Comparison of ENCODE assay signal across 8 cellular contexts in genomic region chrX:24466025-24466424, GRCh38. TPM values are rescaled to one million over a fixed set of nuclear protein-coding genes. Genes with fewer than 3 reads are reported as not detected.
DNase-seq lines count a peak whose midpoint lies in the region; ATAC-seq and TF ChIP-seq lines count a peak whose summit lies in the region.

No MANE protein-coding gene starts in this region.

- DNase-seq in AG04449 (ENCODE audit: low read depth, low spot score): no peak
- DNase-seq in mammary epithelial cell: no peak
- DNase-seq in natural killer cell treated with Interleukin-12 subunit alpha and Interleukin-12 subunit beta and Interleukin-15 and Interleukin-18, amount 100 ng/mL, for 72 hours (ENCODE audit: low spot score): no peak
- no peak for DNase-seq in mucosa of gallbladder (ENCODE audit: low spot score)
- no peak for DNase-seq in NCI-H226

- in situ Hi-C loops in mammary epithelial cell (cut with MboI; ENCODE audit: low sequenced_read_pairs in 2 of 2): no loop called here

- CTCF ChIA-PET in AG04449 (lab: Yijun Ruan, JAX): interaction anchor here (1.1 kb wide), 1 partner anchor 95 kb away, joined by 3 read pairs; no protein-coding TSS in a partner anchor
- CTCF ChIA-PET in HEK293 (lab: Yijun Ruan, JAX): interaction anchor here (0.7 to 2.0 kb wide), 3 partner anchors 33 to 173 kb away, joined by 3 to 9 read pairs (median 3); no protein-coding TSS in a partner anchor
- CTCF ChIA-PET in mammary epithelial cell (lab: Charles Lee; ENCODE audit: low non-redundant PET): no interaction called here

- WGBS in mammary epithelial cell (ENCODE audit: low coverage, missing lambda C conversion rate): 50% methylated on average over 11 of the region's 11 CpGs

- no peak for TF ChIP-seq CTCF in AG04449 (IDR thresholded peaks at IDR 0.05; ENCODE audit: insufficient read depth, low read length, missing control alignments)
- no peak for TF ChIP-seq CTCF in HEK293 (tag by site-specific recombination; IDR thresholded peaks at IDR 0.05)
- TF ChIP-seq CTCF in mammary epithelial cell (conservative IDR thresholded peaks at IDR 0.05 in 1 of 2, IDR thresholded peaks at IDR 0.05 in 1 of 2; ENCODE audit: extremely low read depth in 1 of 2, insufficient read depth in 1 of 2, low read depth in 1 of 2, low read length in 2 of 2): no peak

- peaks cover 0 to 2% of the 10 kb centered on the region in 2 donors for H3K27me3 Mint-ChIP-seq in natural killer cell treated with Interleukin-12 subunit alpha and Interleukin-12 subunit beta and Interleukin-15 and Interleukin-18, amount 100 ng/mL, for 72 hours

- H3K79me2 ChIP-seq in mammary epithelial cell (ENCODE audit: insufficient read depth, low read length): no peaks in the 10 kb centered on the region

- H3K4me1 ChIP-seq in HEK293 (ENCODE audit: control insufficient read depth, insufficient read depth, low read length) (peaks cover 11% of the 10 kb centered on the region; the same call in 1 of the 2 replicates), mammary epithelial cell (ENCODE audit: insufficient read depth, low read length) (peaks cover 4% of the 10 kb centered on the region)

- no peaks in the 10 kb centered on the region for H3K9me3 Mint-ChIP-seq in natural killer cell treated with Interleukin-12 subunit alpha and Interleukin-12 subunit beta and Interleukin-15 and Interleukin-18, amount 100 ng/mL, for 72 hours

- no peaks in the 10 kb centered on the region for H3K36me3 Mint-ChIP-seq in natural killer cell treated with Interleukin-12 subunit alpha and Interleukin-12 subunit beta and Interleukin-15 and Interleukin-18, amount 100 ng/mL, for 72 hours

- intact Hi-C loops in mammary epithelial cell (cut with micrococcal nuclease): loop anchor here (5.0 kb wide), 1 partner anchor 39 kb away; no protein-coding TSS in a partner anchor

- no TSS peak for BruUV-seq in mammary epithelial cell (replicated peaks; lab: Mats Ljungman, UMichigan)

- H3K36me3 ChIP-seq in HEK293 (ENCODE audit: control insufficient read depth in 2 of 2, insufficient read depth in 1 of 2, low read length in 2 of 2): no peaks in the 10 kb centered on the region
- H3K36me3 ChIP-seq in mammary epithelial cell (ENCODE audit: insufficient read depth, low read length): no peaks in the 10 kb centered on the region

- peak overlapping the region; percentile 59 to 73 for H3K27ac Mint-ChIP-seq in natural killer cell treated with Interleukin-12 subunit alpha and Interleukin-12 subunit beta and Interleukin-15 and Interleukin-18, amount 100 ng/mL, for 72 hours

- H3K4me3 Mint-ChIP-seq in natural killer cell treated with Interleukin-12 subunit alpha and Interleukin-12 subunit beta and Interleukin-15 and Interleukin-18, amount 100 ng/mL, for 72 hours: peak overlapping the region; percentile 74

- H3K27me3 ChIP-seq in mammary epithelial cell (ENCODE audit: insufficient read depth, low read length): no peaks in the 10 kb centered on the region

- peak overlapping the region; percentile 84 for H3K4me2 ChIP-seq in mammary epithelial cell (ENCODE audit: insufficient read depth, low read depth, low read length)

- ATAC-seq in natural killer cell treated with Interleukin-12 subunit alpha and Interleukin-12 subunit beta and Interleukin-15 and Interleukin-18, amount 100 ng/mL, for 72 hours: no peak
- ATAC-seq in GM21786 (IDR thresholded peaks at IDR 0.05; ENCODE audit: unreplicated experiment) (no peak), GM18870 (IDR thresholded peaks at IDR 0.05; ENCODE audit: unreplicated experiment) (no peak)

- H3K27ac ChIP-seq in HEK293 (ENCODE audit: extremely low read depth, low read depth, low read length): peak overlapping the region; percentile 22; the same call in 1 of the 2 replicates
- no peak overlapping the region for H3K27ac ChIP-seq in mammary epithelial cell (ENCODE audit: insufficient read depth, low read depth, low read length)

- POLR2A ChIA-PET in AG04449 (lab: Yijun Ruan, JAX) (no interaction called here), HEK293 (lab: Yijun Ruan, JAX) (interaction anchor here (0.6 to 1.4 kb wide), 3 partner anchors 13 to 714 kb away, joined by 3 to 4 read pairs (median 3); no protein-coding TSS in a partner anchor)

- H3K9ac ChIP-seq in mammary epithelial cell (ENCODE audit: insufficient read depth, low read length): peak overlapping the region; percentile 48

- H3K9me3 ChIP-seq in HEK293 (ENCODE audit: control insufficient read depth, insufficient read depth, low read depth, low read length) (no peaks in the 10 kb centered on the region), mammary epithelial cell (replicated peaks; ENCODE audit: insufficient read depth, low read length) (no peaks in the 10 kb centered on the region)

- no peaks in the 10 kb centered on the region for H4K20me1 ChIP-seq in mammary epithelial cell (ENCODE audit: insufficient read depth, low read length)

- H2AFZ ChIP-seq in mammary epithelial cell (ENCODE audit: low read depth, low read length): peak overlapping the region; percentile 37

- dilution Hi-C loops in mammary epithelial cell (cut with HindIII; ENCODE audit: low sequenced_read_pairs): no loop called here

- H3K4me3 ChIP-seq in AG04449 (ENCODE audit: low read depth, low read length): peak overlapping the region; percentile 61
- H3K4me3 ChIP-seq in HEK293 (ENCODE audit: low read depth, low read length): peak overlapping the region; percentile 68; the same call in 1 of the 2 replicates
- H3K4me3 ChIP-seq in mammary epithelial cell (replicated peaks in 1 of 3; ENCODE audit: insufficient read depth in 1 of 3, low read depth in 2 of 3, low read length in 3 of 3): peak overlapping the region in 2 of 3 experiments; percentile 62 to 63

- H3K4me1 Mint-ChIP-seq in natural killer cell treated with Interleukin-12 subunit alpha and Interleukin-12 subunit beta and Interleukin-15 and Interleukin-18, amount 100 ng/mL, for 72 hours (ENCODE audit: low read depth in 2 of 2): peaks cover 20 to 21% of the 10 kb centered on the region in 2 donors

TF ChIP-seq in HEK293, 187 proteins besides CTCF, POLR2A, EP300 and RAD21:
- TF ChIP-seq ZNF660 (tag by site-specific recombination; IDR thresholded peaks at IDR 0.05): no peak
- TF ChIP-seq ZNF239 (tag by site-specific recombination; IDR thresholded peaks at IDR 0.05): no peak
- 0 out of 2 replicates have a peak, but pooled peaks have one; percentile 10 for TF ChIP-seq ZNF423 (tag by site-specific recombination; IDR thresholded peaks at IDR 0.05)
- peak; percentile 52 for TF ChIP-seq SP2 (tag by site-specific recombination; IDR thresholded peaks at IDR 0.05)
- TF ChIP-seq EGR2 (tag by site-specific recombination; IDR thresholded peaks at IDR 0.05; ENCODE audit: low read depth): peak; percentile 23; the same call in 1 of the 2 replicates
- TF ChIP-seq MYNN (tag by site-specific recombination; IDR thresholded peaks at IDR 0.05; ENCODE audit: borderline replicate concordance): no peak
- no peak for TF ChIP-seq ZNF23 (tag by site-specific recombination; IDR thresholded peaks at IDR 0.05; ENCODE audit: borderline replicate concordance)
- TF ChIP-seq ZFHX2 (tag by site-specific recombination; conservative IDR thresholded peaks at IDR 0.05): peak; percentile 54
- TF ChIP-seq ZNF280D (tag by site-specific recombination; IDR thresholded peaks at IDR 0.05): no peak
- no peak for TF ChIP-seq PRDM6 (tag by site-specific recombination; IDR thresholded peaks at IDR 0.05)
- TF ChIP-seq ZNF169 (tag by site-specific recombination; IDR thresholded peaks at IDR 0.05): no peak
- no peak for TF ChIP-seq ZNF394 (tag by site-specific recombination; IDR thresholded peaks at IDR 0.05; ENCODE audit: borderline replicate concordance)

RNA-seq across cellular contexts. Expression of gene PDK3, which starts 0.9 kb away (rescaled TPM):
- total RNA-seq in mammary epithelial cell (1 to 10 TPM; 1.2 to 6.0 TPM), mucosa of gallbladder (14.3 TPM)
- 9.2 TPM for polyA plus RNA-seq in mammary epithelial cell
- 15.6 TPM for polyA minus RNA-seq in mammary epithelial cell
- total RNA-seq in natural killer cell treated with Interleukin-12 subunit alpha and Interleukin-12 subunit beta and Interleukin-15 and Interleukin-18, amount 100 ng/mL, for 72 hours: 10 to 100 TPM; 21.8 to 37.6 TPM
